Comparison of ENCODE assay signal across 8 cellular contexts in the genomic region with DNA sequence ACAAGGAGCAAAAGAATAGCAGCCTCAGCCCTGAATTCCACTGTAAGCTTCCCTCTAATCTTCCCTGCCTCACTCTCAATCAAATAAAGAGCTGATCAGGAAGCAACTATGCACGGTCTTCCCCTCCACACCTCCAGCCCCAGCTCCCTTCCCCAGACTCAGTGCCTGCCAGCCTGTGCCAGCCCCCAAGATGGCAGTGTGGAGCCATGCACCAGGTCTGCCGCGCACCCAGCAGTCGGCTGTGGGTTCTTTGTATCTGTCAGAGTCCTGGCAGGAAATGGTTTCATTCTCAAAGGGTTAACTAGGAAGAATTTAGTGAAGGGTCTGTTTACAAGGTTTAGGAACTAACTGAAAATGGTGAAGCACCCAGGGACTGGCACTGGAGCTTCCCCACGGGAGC.
DNase-seq lines count a peak whose midpoint lies in the region; ATAC-seq and TF ChIP-seq lines count a peak whose summit lies in the region.
"Not testable (repeated sequence)": the region's sequence is repeated elsewhere in the genome, so short reads cannot be mapped to it uniquely, and the experiment has no call there.

No MANE protein-coding gene starts in this region.

- H2AFZ ChIP-seq in smooth muscle cell (ENCODE audit: low read depth), result peak overlapping the region; percentile 82

- not testable (repeated sequence) for H3K4me1 Mint-ChIP-seq in T-helper 2 cell treated with Interferon-gamma antibody and Interleukin-4, amounts not matched to agents 5 μg/mL and 100 μg/mL, for 36 hours (ENCODE audit: low read depth); activated T-helper 1 cell treated with anti-CD3 and anti-CD28 coated beads, Interleukin-12 subunit alpha, Interleukin-12 subunit beta, Interleukin-2, Interleukin-4 antibody, amounts not matched to agents 30 ng/mL and 10 ng/mL and 1 ng/mL, durations not matched to agents 14 hours and 24 hours and 36 hours (ENCODE audit: low read depth)

- H3K27me3 Mint-ChIP-seq in T-helper 2 cell treated with Interferon-gamma antibody and Interleukin-4, amounts not matched to agents 5 μg/mL and 100 μg/mL, for 36 hours (ENCODE audit: low read depth); activated T-helper 1 cell treated with anti-CD3 and anti-CD28 coated beads, Interleukin-12 subunit alpha, Interleukin-12 subunit beta, Interleukin-2, Interleukin-4 antibody, amounts not matched to agents 30 ng/mL and 10 ng/mL and 1 ng/mL, durations not matched to agents 14 hours and 24 hours and 36 hours (ENCODE audit: insufficient read depth): not testable (repeated sequence)

- H3K4me3 Mint-ChIP-seq in T-helper 2 cell treated with Interferon-gamma antibody and Interleukin-4, amounts not matched to agents 5 μg/mL and 100 μg/mL, for 36 hours; activated T-helper 1 cell treated with anti-CD3 and anti-CD28 coated beads, Interleukin-12 subunit alpha, Interleukin-12 subunit beta, Interleukin-2, Interleukin-4 antibody, amounts not matched to agents 30 ng/mL and 10 ng/mL and 1 ng/mL, durations not matched to agents 14 hours and 24 hours and 36 hours: not testable (repeated sequence)

- H3F3A ChIP-seq in smooth muscle cell (ENCODE audit: low read depth), result not testable (repeated sequence)

- not testable (repeated sequence) for H4K20me1 ChIP-seq in smooth muscle cell (ENCODE audit: low read depth)

- H3K27me3 ChIP-seq in A673 (replicated peaks; ENCODE audit: insufficient read depth, low read depth, low read length, poor library complexity); left lung; smooth muscle cell (ENCODE audit: low read depth): not testable (repeated sequence)

- not testable (repeated sequence) for H3K9me3 Mint-ChIP-seq in T-helper 2 cell treated with Interferon-gamma antibody and Interleukin-4, amounts not matched to agents 5 μg/mL and 100 μg/mL, for 36 hours; activated T-helper 1 cell treated with anti-CD3 and anti-CD28 coated beads, Interleukin-12 subunit alpha, Interleukin-12 subunit beta, Interleukin-2, Interleukin-4 antibody, amounts not matched to agents 30 ng/mL and 10 ng/mL and 1 ng/mL, durations not matched to agents 14 hours and 24 hours and 36 hours

- intact Hi-C loops in A673 (cut with micrococcal nuclease; ENCODE audit: unreplicated experiment); activated T-helper 1 cell treated with anti-CD3 and anti-CD28 coated beads, Interleukin-12 subunit alpha, Interleukin-12 subunit beta, Interleukin-2, Interleukin-4 antibody, amounts not matched to agents 30 ng/mL and 10 ng/mL and 1 ng/mL, durations not matched to agents 14 hours and 24 hours and 36 hours (cut with micrococcal nuclease); left lung (cut with DNase I): not testable (repeated sequence)

- H3K9ac ChIP-seq in smooth muscle cell (ENCODE audit: low read depth), result not testable (repeated sequence)

- not testable (repeated sequence) for BruUV-seq in A673 (replicated peaks; lab: Mats Ljungman, UMichigan)

- H3K36me3 ChIP-seq in A673 (ENCODE audit: insufficient read depth, low read length, poor library complexity, severe bottlenecking); left lung; smooth muscle cell (ENCODE audit: low read depth): not testable (repeated sequence)

- CTCF ChIA-PET in A673 (lab: Charles Lee), result interaction anchor here (0.7 kb wide), 2 partner anchors 12 to 259 kb away, joined by 3 to 7 read pairs; no protein-coding TSS in a partner anchor

- in situ Hi-C loops in GM13977 (cut with MboI; ENCODE audit: low pct_unique_long_range_greater_than_20kb, low sequenced_read_pairs, unreplicated experiment), result not testable (repeated sequence)

- DNase-seq in A673 (ENCODE audit: low spot score) (peak; percentile 62), NCI-H2227 (lab: John Stamatoyannopoulos, UW; ENCODE audit: unreplicated experiment) (peak; percentile 32), left lung (peak; percentile 35 to 86)
- not testable (repeated sequence) for DNase-seq in GM13977 (ENCODE audit: low spot score); epithelial cell of proximal tubule (ENCODE audit: low read depth); smooth muscle cell (lab: John Stamatoyannopoulos, UW; ENCODE audit: unreplicated experiment)
- peak; percentile 32 for DNase-seq in T-helper 2 cell treated with Interferon-gamma antibody and Interleukin-4, amounts not matched to agents 5 μg/mL and 100 μg/mL, for 36 hours (ENCODE audit: low spot score)
- DNase-seq in activated T-helper 1 cell treated with anti-CD3 and anti-CD28 coated beads, Interleukin-12 subunit alpha, Interleukin-12 subunit beta, Interleukin-2, Interleukin-4 antibody, amounts not matched to agents 30 ng/mL and 10 ng/mL and 1 ng/mL, durations not matched to agents 14 hours and 24 hours and 36 hours (ENCODE audit: low spot score), result peak; percentile 1

- H3K27ac ChIP-seq in A673 (ENCODE audit: low read depth, low read length, poor library complexity, severe bottlenecking); left lung; smooth muscle cell (ENCODE audit: low read depth): not testable (repeated sequence)

- H3K79me2 ChIP-seq in smooth muscle cell (ENCODE audit: low read depth), result not testable (repeated sequence)

- not testable (repeated sequence) for H3K27ac Mint-ChIP-seq in T-helper 2 cell treated with Interferon-gamma antibody and Interleukin-4, amounts not matched to agents 5 μg/mL and 100 μg/mL, for 36 hours; activated T-helper 1 cell treated with anti-CD3 and anti-CD28 coated beads, Interleukin-12 subunit alpha, Interleukin-12 subunit beta, Interleukin-2, Interleukin-4 antibody, amounts not matched to agents 30 ng/mL and 10 ng/mL and 1 ng/mL, durations not matched to agents 14 hours and 24 hours and 36 hours

- H3K4me3 ChIP-seq in A673 (ENCODE audit: low read depth, low read length, poor library complexity, severe bottlenecking); epithelial cell of proximal tubule (ENCODE audit: low read depth, low read length); left lung; smooth muscle cell: not testable (repeated sequence)

- ATAC-seq in left lung, result not testable (repeated sequence)

- WGBS in smooth muscle cell (ENCODE audit: low lambda C conversion rate), result 6% methylated on average over 5 of the region's 5 CpGs

- peak overlapping the region; percentile 74 for H3K4me2 ChIP-seq in smooth muscle cell

- POLR2A ChIA-PET in A673 (lab: Charles Lee; ENCODE audit: low non-redundant PET), result not testable (repeated sequence)

- H3K9me3 ChIP-seq in A673 (ENCODE audit: low read depth, low read length, poor library complexity, severe bottlenecking); left lung; smooth muscle cell (replicated peaks; ENCODE audit: low read depth): not testable (repeated sequence)

- not testable (repeated sequence) for H3K4me1 ChIP-seq in A673 (ENCODE audit: insufficient read depth, low read length, poor library complexity, severe bottlenecking); left lung; smooth muscle cell (ENCODE audit: low read depth)

- not testable (repeated sequence) for H3K36me3 Mint-ChIP-seq in T-helper 2 cell treated with Interferon-gamma antibody and Interleukin-4, amounts not matched to agents 5 μg/mL and 100 μg/mL, for 36 hours (ENCODE audit: low read depth); activated T-helper 1 cell treated with anti-CD3 and anti-CD28 coated beads, Interleukin-12 subunit alpha, Interleukin-12 subunit beta, Interleukin-2, Interleukin-4 antibody, amounts not matched to agents 30 ng/mL and 10 ng/mL and 1 ng/mL, durations not matched to agents 14 hours and 24 hours and 36 hours (ENCODE audit: low read depth)

- peak; percentile 50 for TF ChIP-seq CTCF in A673 (conservative IDR thresholded peaks at IDR 0.05; ENCODE audit: low read depth, low read length)
- TF ChIP-seq CTCF in GM13977 (IDR thresholded peaks at IDR 0.05; ENCODE audit: extremely low read depth, insufficient read depth, missing control alignments), result peak; percentile 41
- peak; percentile 59 for TF ChIP-seq CTCF in epithelial cell of proximal tubule (conservative IDR thresholded peaks at IDR 0.05; ENCODE audit: low read depth, low read length)
- TF ChIP-seq CTCF in left lung (IDR thresholded peaks at IDR 0.05), result peak; percentile 23 to 28
- peak; percentile 51 for TF ChIP-seq CTCF in smooth muscle cell (IDR thresholded peaks at IDR 0.05; ENCODE audit: borderline replicate concordance, insufficient read depth, poor library complexity, severe bottlenecking)
